Comparison of ENCODE assay signal across 9 cellular contexts in genomic region chr11:8354622-8355417, GRCh38.
A peak's percentile ranks its signal among the peaks of the same experiment; 100 is the strongest.
DNase-seq lines count a peak whose midpoint lies in the region; ATAC-seq and TF ChIP-seq lines count a peak whose summit lies in the region.
"Had no signal": no experiment of that assay in that cellular context is flagged by ENCODE, and none has a peak within 500 bp of the region (broad histone marks: within the 10 kb centered on the region; RNA-seq: fewer than 3 reads in every experiment).

No MANE protein-coding gene starts in this region.

- peaks cover 1% of the 10 kb centered on the region for H3K4me1 ChIP-seq in body of pancreas

- intact Hi-C loops in body of pancreas (cut with DNase I) = no loop called here

- peaks cover 5% of the 10 kb centered on the region for H3K4me1 Mint-ChIP-seq in activated naive CD8-positive, alpha-beta T cell treated with anti-CD3 and anti-CD28 coated beads for 36 hours

- H3K27ac ChIP-seq in body of pancreas = no peak overlapping the region
- H3K27ac ChIP-seq: HL-60 had no signal

- no peaks in the 10 kb centered on the region for H3K36me3 Mint-ChIP-seq in activated naive CD8-positive, alpha-beta T cell treated with anti-CD3 and anti-CD28 coated beads for 36 hours

- WGBS in body of pancreas, 2 donors = 38% methylated on average over 15 to 16 of the region's 16 CpGs

- H3K27me3 Mint-ChIP-seq in activated naive CD8-positive, alpha-beta T cell treated with anti-CD3 and anti-CD28 coated beads for 36 hours = peaks cover 30% of the 10 kb centered on the region

- no peak for TF ChIP-seq POLR2A in body of pancreas (IDR thresholded peaks at IDR 0.05)

- no peaks in the 10 kb centered on the region for H3K27me3 ChIP-seq in body of pancreas

- TF ChIP-seq CTCF in body of pancreas (IDR thresholded peaks at IDR 0.05) = no peak

- DNase-seq in DMS153 treated with DMSO at 0.1 percent for 48 hours (lab: John Stamatoyannopoulos, UW; ENCODE audit: unreplicated experiment) (peak; percentile 25), NCI-H2107 (lab: John Stamatoyannopoulos, UW) (peak; percentile 74), body of pancreas (peak in 1 of 4 donors; percentile 22), myocyte (ENCODE audit: low read depth) (peak; percentile 33), GF-D8 (lab: John Stamatoyannopoulos, UW) (no peak), GM03348 (ENCODE audit: low spot score) (no peak)
- DNase-seq in activated naive CD8-positive, alpha-beta T cell treated with anti-CD3 and anti-CD28 coated beads for 36 hours = no peak

- no peak overlapping the region for H3K27ac Mint-ChIP-seq in activated naive CD8-positive, alpha-beta T cell treated with anti-CD3 and anti-CD28 coated beads for 36 hours

- H3K9me3 ChIP-seq in body of pancreas = no peaks in the 10 kb centered on the region

- H3K9me3 Mint-ChIP-seq in activated naive CD8-positive, alpha-beta T cell treated with anti-CD3 and anti-CD28 coated beads for 36 hours = no peaks in the 10 kb centered on the region

- H3K4me3 Mint-ChIP-seq in activated naive CD8-positive, alpha-beta T cell treated with anti-CD3 and anti-CD28 coated beads for 36 hours = no peak overlapping the region

- ATAC-seq in body of pancreas (peak; percentile 34), GM19452 (IDR thresholded peaks at IDR 0.05; ENCODE audit: unreplicated experiment) (no peak)

- H3K4me3 ChIP-seq in body of pancreas = no peak overlapping the region

- H3K36me3 ChIP-seq in body of pancreas (replicated peaks in 1 of 2; ENCODE audit: insufficient read depth in 1 of 2, low read depth in 2 of 2) = no peaks in the 10 kb centered on the region

Comparison
In these comparisons a context has a peak if more than half of its experiments do, and no peak if none do; other contexts are left out.
1. DNase-seq: peak in DMS153 treated with DMSO at 0.1 percent for 48 hours (single experiment), NCI-H2107 (single experiment) and myocyte (single experiment); none in activated naive CD8-positive, alpha-beta T cell treated with anti-CD3 and anti-CD28 coated beads for 36 hours (single experiment), GF-D8 (single experiment) and GM03348 (single experiment).